ENCODE assay signal across 9 cellular contexts in genomic region chr11:118914178-118914918, GRCh38. TPM values are rescaled to one million over a fixed set of nuclear protein-coding genes. Genes with fewer than 3 reads are reported as not detected.
DNase-seq lines count a peak whose midpoint lies in the region; ATAC-seq, FAIRE-seq and TF ChIP-seq lines count a peak whose summit lies in the region.
"Had no signal": no experiment of that assay in that cellular context is flagged by ENCODE, and none has a peak within 500 bp of the region (broad histone marks: within the 10 kb centered on the region; RNA-seq: fewer than 3 reads in every experiment).

No MANE protein-coding gene starts in this region.

- H3K79me2 ChIP-seq in H1 (ENCODE audit: control insufficient read depth in 1 of 2, insufficient read depth in 2 of 2, low read length in 2 of 2) (peaks cover 0 to 74% of the 10 kb centered on the region in 2 experiments; a peak in 3 of 4 replicates), osteoblast (ENCODE audit: insufficient read depth, low read length) (peaks cover 85% of the 10 kb centered on the region)

- H3K4me2 ChIP-seq in H1 (ENCODE audit: insufficient read depth in 1 of 2, low read depth in 2 of 2, low read length in 2 of 2) (peak overlapping the region; percentile 31 to 92; a peak in 3 of 4 replicates), osteoblast (ENCODE audit: insufficient read depth, low read length) (peak overlapping the region; percentile 38)

- H2AK5ac ChIP-seq in H1 (ENCODE audit: low read depth, low read length), result peak overlapping the region; percentile 31

- H2BK5ac ChIP-seq in H1 (ENCODE audit: low read depth, low read length), result peak overlapping the region; percentile 84

- H3K23ac ChIP-seq in H1 (ENCODE audit: insufficient read length), result no peak overlapping the region

- intact Hi-C loops in heart left ventricle (cut with DNase I), result loop anchor here in 1 of 10 donors (5.0 kb wide), 1 partner anchor 188 kb away; the partner anchor contains the start of gene DPAGT1
- intact Hi-C loops in left cardiac atrium (cut with DNase I), result no loop called here
- intact Hi-C loops in activated CD4-positive, alpha-beta T cell treated with anti-CD3 and anti-CD28 coated beads, Interleukin-2, amount 10 ng/mL, durations not matched to agents 24 days and 14 days (cut with micrococcal nuclease), result loop anchor here (5.0 kb wide), 1 partner anchor 423 kb away; no protein-coding TSS in a partner anchor

- H3K4me1 Mint-ChIP-seq in activated CD4-positive, alpha-beta T cell treated with anti-CD3 and anti-CD28 coated beads, Interleukin-2, amount 10 ng/mL, durations not matched to agents 24 days and 14 days, result peaks cover 78% of the 10 kb centered on the region

- H3K4me3 ChIP-seq in heart left ventricle, result peak overlapping the region in 8 of 12 donors; percentile 7 to 48 (median 30)
- no peak overlapping the region for H3K4me3 ChIP-seq in H1 (ENCODE audit: extremely low read depth in 1 of 4, insufficient read depth in 2 of 4, low read depth in 3 of 4, low read length in 4 of 4)
- H3K4me3 ChIP-seq in osteoblast (ENCODE audit: insufficient read depth, low read length), result no peak overlapping the region

- H4K5ac ChIP-seq in H1 (ENCODE audit: insufficient read length, low read depth, low read length), result no peak overlapping the region

- H3K36me3 Mint-ChIP-seq in activated CD4-positive, alpha-beta T cell treated with anti-CD3 and anti-CD28 coated beads, Interleukin-2, amount 10 ng/mL, durations not matched to agents 24 days and 14 days (ENCODE audit: low read depth), result peaks cover 9% of the 10 kb centered on the region

- H3K4ac ChIP-seq in H1 (replicated peaks; ENCODE audit: insufficient read length, low read depth, low read length), result peak overlapping the region; percentile 91

- H3K27ac Mint-ChIP-seq in activated CD4-positive, alpha-beta T cell treated with anti-CD3 and anti-CD28 coated beads, Interleukin-2, amount 10 ng/mL, durations not matched to agents 24 days and 14 days, result peak overlapping the region; percentile 97

- H3K36me3 ChIP-seq in heart left ventricle (no peaks in the 10 kb centered on the region), H1 (ENCODE audit: control insufficient read depth in 2 of 4, insufficient read depth in 4 of 4, low read length in 3 of 4) (no peaks in the 10 kb centered on the region), osteoblast (ENCODE audit: insufficient read depth, low read length) (no peaks in the 10 kb centered on the region)

- H2AFZ ChIP-seq in H1 (ENCODE audit: low read length) (no peak overlapping the region), osteoblast (ENCODE audit: low read length) (no peak overlapping the region)

- H3K27me3 ChIP-seq in heart left ventricle, result no peaks in the 10 kb centered on the region
- H3K27me3 ChIP-seq in H1 (replicated peaks in 1 of 4; ENCODE audit: control insufficient read depth in 3 of 4, extremely low read depth in 1 of 4, insufficient read depth in 3 of 4, low read length in 3 of 4), result no peaks in the 10 kb centered on the region
- H3K27me3 ChIP-seq in osteoblast (ENCODE audit: insufficient read depth, low read length), result no peaks in the 10 kb centered on the region

- no peak overlapping the region for H3K56ac ChIP-seq in H1 (replicated peaks; ENCODE audit: insufficient read length, low read depth, low read length)

- H3K4me1 ChIP-seq in heart left ventricle (peaks cover 34 to 100% (median 99%) of the 10 kb centered on the region in 12 donors), H1 (replicated peaks in 1 of 4; ENCODE audit: control insufficient read depth in 3 of 4, insufficient read depth in 4 of 4, low read length in 3 of 4) (peaks cover 9 to 80% (median 68%) of the 10 kb centered on the region in 4 experiments), osteoblast (ENCODE audit: insufficient read depth, low read length) (peaks cover 90% of the 10 kb centered on the region)

- H3K9me3 ChIP-seq in heart left ventricle (no peaks in the 10 kb centered on the region), H1 (ENCODE audit: insufficient read depth in 2 of 2, low read depth in 1 of 2, low read length in 1 of 2) (no peaks in the 10 kb centered on the region), osteoblast (ENCODE audit: low read depth, low read length) (no peaks in the 10 kb centered on the region)

- POLR2A ChIA-PET in H1 (lab: Charles Lee; ENCODE audit: partially characterized antibody), result interaction anchor here (0.6 to 10.7 kb wide), 7 partner anchors 19 to 280 kb away, joined by 3 to 101 read pairs (median 3); partner anchors contain the start of gene DDX6

- CTCF ChIA-PET in H1 (lab: Charles Lee; ENCODE audit: partially characterized antibody), result interaction anchor here (0.6 to 2.7 kb wide), 5 partner anchors 13 to 225 kb away, joined by 3 to 12 read pairs (median 3); no protein-coding TSS in a partner anchor

- peak in 1 of 5 donors; percentile 71 for DNase-seq in heart left ventricle
- DNase-seq in left cardiac atrium, result no peak
- DNase-seq in activated CD4-positive, alpha-beta T cell treated with anti-CD3 and anti-CD28 coated beads, Interleukin-2, amount 10 ng/mL, durations not matched to agents 24 days and 14 days, result peak; percentile 90
- DNase-seq in H1 (ENCODE audit: low read depth in 1 of 2, low spot score in 2 of 2), result no peak
- DNase-seq in osteoblast (ENCODE audit: insufficient read length, low spot score, missing footprints), result peak; percentile 34
- DNase-seq in NCI-H2107 (lab: John Stamatoyannopoulos, UW), result no peak
- DNase-seq in NCI-H1105 (lab: John Stamatoyannopoulos, UW), result no peak

- H3K27ac ChIP-seq in heart left ventricle, result peak overlapping the region; percentile 69 to 100 (median 95)
- peak overlapping the region; percentile 66 for H3K27ac ChIP-seq in H1 (ENCODE audit: low read depth, low read length)
- H3K27ac ChIP-seq in osteoblast (ENCODE audit: low read depth, low read length), result peak overlapping the region; percentile 64

- H3K9ac ChIP-seq in H1 (replicated peaks in 1 of 4; ENCODE audit: extremely low read depth in 1 of 4, low read depth in 3 of 4, low read length in 3 of 4), result no peak overlapping the region

- no peaks in the 10 kb centered on the region for H3K9me3 Mint-ChIP-seq in activated CD4-positive, alpha-beta T cell treated with anti-CD3 and anti-CD28 coated beads, Interleukin-2, amount 10 ng/mL, durations not matched to agents 24 days and 14 days

- H2BK20ac ChIP-seq in H1 (ENCODE audit: low read length), result peak overlapping the region; percentile 93; the same call in 1 of the 2 replicates

- H3K27me3 Mint-ChIP-seq in activated CD4-positive, alpha-beta T cell treated with anti-CD3 and anti-CD28 coated beads, Interleukin-2, amount 10 ng/mL, durations not matched to agents 24 days and 14 days, result no peaks in the 10 kb centered on the region

- no peak for TF ChIP-seq RAD21 in H1 (IDR thresholded peaks at IDR 0.05 in 1 of 2, conservative IDR thresholded peaks at IDR 0.05 in 1 of 2; ENCODE audit: low read depth in 2 of 2, low read length in 2 of 2)

- peaks cover 9% of the 10 kb centered on the region for H3K79me1 ChIP-seq in H1 (ENCODE audit: low read depth, low read length)

- peak overlapping the region; percentile 88; the same call in 1 of the 2 replicates for H2BK15ac ChIP-seq in H1 (ENCODE audit: low read length)

- peak overlapping the region; percentile 11; the same call in 1 of the 2 replicates for H4K8ac ChIP-seq in H1 (ENCODE audit: extremely low read depth, insufficient read depth, low read length)

- peak overlapping the region; percentile 88 for H4K91ac ChIP-seq in H1 (replicated peaks; ENCODE audit: insufficient read length, low read length)

- no peak for FAIRE-seq in H1 (lab: Jason Lieb, UNC)

- TF ChIP-seq POLR2A in heart left ventricle (IDR thresholded peaks at IDR 0.05) (no peak), H1 (IDR thresholded peaks at IDR 0.05; ENCODE audit: control extremely low read depth in 1 of 2, low read depth in 2 of 2, low read length in 2 of 2) (0 out of 3 replicates have a peak, but pooled peaks of 1 of the 2 experiments have one; percentile 23)

- peak overlapping the region; percentile 72 for H3K4me3 Mint-ChIP-seq in activated CD4-positive, alpha-beta T cell treated with anti-CD3 and anti-CD28 coated beads, Interleukin-2, amount 10 ng/mL, durations not matched to agents 24 days and 14 days

- H4K20me1 ChIP-seq in H1 (replicated peaks in 1 of 2; ENCODE audit: control insufficient read depth in 1 of 2, insufficient read depth in 2 of 2, low read length in 2 of 2) (peaks cover 0 to 2% of the 10 kb centered on the region in 2 experiments), osteoblast (ENCODE audit: insufficient read depth, low read length) (peaks cover 4% of the 10 kb centered on the region)

- H3K18ac ChIP-seq in H1 (ENCODE audit: extremely low read depth, low read length), result peak overlapping the region; percentile 91

- H2BK12ac ChIP-seq in H1 (ENCODE audit: low read depth, low read length), result peak overlapping the region; percentile 99

- H3K23me2 ChIP-seq in H1 (ENCODE audit: low read depth, low read length), result peaks cover 19% of the 10 kb centered on the region

- 20 to 31% (median 24%) methylated on average over 9 to 15 of the region's 15 CpGs for WGBS in heart left ventricle, 4 donors
- WGBS in H1 (ENCODE audit: extremely low coverage in 1 of 2, insufficient coverage in 1 of 2, insufficient read length in 1 of 2, insufficient replicate concordance in 2 of 2, low coverage in 1 of 2, low lambda C conversion rate in 2 of 2, missing lambda C conversion rate in 1 of 2), 2 experiments, result 59% methylated on average over 15 of the region's 15 CpGs; no CpG with 5 or more reads in 1 of the 2 experiments

- ATAC-seq in heart left ventricle (no peak), left cardiac atrium (no peak), GM21717 (IDR thresholded peaks at IDR 0.05; ENCODE audit: unreplicated experiment) (no peak)

- no peak overlapping the region for H2BK120ac ChIP-seq in H1 (replicated peaks; ENCODE audit: low read depth, low read length)

- no peak for TF ChIP-seq EP300 in H1 (IDR thresholded peaks at IDR 0.05; ENCODE audit: borderline replicate concordance in 1 of 2, low read depth in 2 of 2, low read length in 2 of 2)

- no peak for TF ChIP-seq CTCF in heart left ventricle (IDR thresholded peaks at IDR 0.05)
- no peak for TF ChIP-seq CTCF in H1 (IDR thresholded peaks at IDR 0.05; ENCODE audit: control extremely low read depth in 1 of 3, insufficient read depth in 1 of 3, low read depth in 1 of 3, low read length in 3 of 3)
- TF ChIP-seq CTCF in osteoblast (IDR thresholded peaks at IDR 0.05; ENCODE audit: extremely low read depth, low read depth, low read length), result no peak

- no peak overlapping the region for H3K14ac ChIP-seq in H1 (ENCODE audit: insufficient read length)

RNA-seq across cellular contexts. Expression of gene BCL9L, which starts 11.4 kb away (rescaled TPM):
- total RNA-seq in heart left ventricle (10 to 100 TPM; 33.4 to 80.3 (median 44.3) TPM), left cardiac atrium (10 to 100 TPM; 39.8 to 41.3 TPM), osteoblast (27.9 and 28.3 TPM in 2 replicates)
- polyA plus RNA-seq in heart left ventricle (100 to 1,000 TPM in 1 of 2 donors, 10 to 100 TPM in 1; 28.0 to 102 TPM), H1 (2011; rRNA removed) (6.2 and 15.7 TPM in 2 replicates)
- 25.1 and 28.5 TPM in 2 replicates for total RNA-seq in activated CD4-positive, alpha-beta T cell treated with anti-CD3 and anti-CD28 coated beads, Interleukin-2, amount 10 ng/mL, durations not matched to agents 24 days and 14 days
- 57.8 and 58.2 TPM in 2 replicates for total RNA-seq in H1 (2021; fragmentation: NEBNext Ultra II Directional; extraction: Animal tissue kit (Norgen Biotek cat#: 25700))
- polyA plus RNA-seq in H1 (2011; cell fraction: cytosol; rRNA removed), result 4.4 TPM
- polyA plus RNA-seq in H1 (2011; cell fraction: nucleus; rRNA removed), result 29.6 TPM
- polyA plus RNA-seq in H1 (2012, experiment 1 of 2), result 40.7 to 56.9 TPM (median 45.3 TPM) in 4 replicates
- polyA plus RNA-seq in H1 (2012, experiment 2 of 2), result 18.6 TPM
- polyA plus RNA-seq in H1 (2013, experiment 1 of 2), result 62.5 TPM
- 58.3 TPM for polyA plus RNA-seq in H1 (2013, experiment 2 of 2)
- polyA minus RNA-seq in H1 (2011; rRNA and poly(A)+ RNA removed), result 4.8 and 6.3 TPM in 2 replicates
- 31.1 TPM for polyA minus RNA-seq in H1 (2011; cell fraction: cytosol; rRNA and poly(A)+ RNA removed)
- polyA minus RNA-seq in H1 (2011; cell fraction: nucleus; rRNA and poly(A)+ RNA removed), result 20.6 TPM

RNA-seq across cellular contexts. Expression of gene CXCR5, which starts 30.7 kb away (rescaled TPM):
- total RNA-seq in heart left ventricle, result under 1 TPM in 1 of 9 donors, not detected in 8; 0.11 TPM
- polyA plus RNA-seq in heart left ventricle, result under 1 TPM; 0.25 to 0.27 TPM
- not detected for total RNA-seq in left cardiac atrium
- 6.1 and 6.4 TPM in 2 replicates for total RNA-seq in activated CD4-positive, alpha-beta T cell treated with anti-CD3 and anti-CD28 coated beads, Interleukin-2, amount 10 ng/mL, durations not matched to agents 24 days and 14 days
- not detected in 2 replicates for total RNA-seq in H1 (2021; fragmentation: NEBNext Ultra II Directional; extraction: Animal tissue kit (Norgen Biotek cat#: 25700))
- not detected in 2 replicates for polyA plus RNA-seq in H1 (2011; rRNA removed)
- not detected for polyA plus RNA-seq in H1 (2011; cell fraction: cytosol; rRNA removed)
- not detected for polyA plus RNA-seq in H1 (2011; cell fraction: nucleus; rRNA removed)
- polyA plus RNA-seq in H1 (2012, experiment 1 of 2), result not detected in 4 replicates
- polyA plus RNA-seq in H1 (2012, experiment 2 of 2), result not detected
- not detected for polyA plus RNA-seq in H1 (2013, experiment 1 of 2)
- not detected for polyA plus RNA-seq in H1 (2013, experiment 2 of 2)
- not detected in 2 replicates for polyA minus RNA-seq in H1 (2011; rRNA and poly(A)+ RNA removed)
- not detected for polyA minus RNA-seq in H1 (2011; cell fraction: cytosol; rRNA and poly(A)+ RNA removed)
- not detected for polyA minus RNA-seq in H1 (2011; cell fraction: nucleus; rRNA and poly(A)+ RNA removed)
- not detected in 2 replicates for total RNA-seq in osteoblast
- total RNA-seq: dermis microvascular lymphatic vessel endothelial cell had no signal

RNA-seq across cellular contexts. Expression of gene UPK2, which starts 41.8 kb away (rescaled TPM):
- total RNA-seq in heart left ventricle (not detected), left cardiac atrium (not detected), osteoblast (not detected in 2 replicates)
- polyA plus RNA-seq in heart left ventricle (not detected), H1 (2011; rRNA removed) (0.76 and 1.8 TPM in 2 replicates)
- total RNA-seq in activated CD4-positive, alpha-beta T cell treated with anti-CD3 and anti-CD28 coated beads, Interleukin-2, amount 10 ng/mL, durations not matched to agents 24 days and 14 days, result not detected in 2 replicates
- not detected in 2 replicates for total RNA-seq in H1 (2021; fragmentation: NEBNext Ultra II Directional; extraction: Animal tissue kit (Norgen Biotek cat#: 25700))
- 0.34 TPM for polyA plus RNA-seq in H1 (2011; cell fraction: cytosol; rRNA removed)
- 0.43 TPM for polyA plus RNA-seq in H1 (2011; cell fraction: nucleus; rRNA removed)
- 0.36 to 0.88 TPM (median 0.56 TPM) in 4 replicates for polyA plus RNA-seq in H1 (2012, experiment 1 of 2)
- 0.21 TPM for polyA plus RNA-seq in H1 (2012, experiment 2 of 2)
- polyA plus RNA-seq in H1 (2013, experiment 1 of 2), result 0.65 TPM
- 0.37 TPM for polyA plus RNA-seq in H1 (2013, experiment 2 of 2)
- not detected in 2 replicates for polyA minus RNA-seq in H1 (2011; rRNA and poly(A)+ RNA removed)
- polyA minus RNA-seq in H1 (2011; cell fraction: cytosol; rRNA and poly(A)+ RNA removed), result not detected
- not detected for polyA minus RNA-seq in H1 (2011; cell fraction: nucleus; rRNA and poly(A)+ RNA removed)
- total RNA-seq: dermis microvascular lymphatic vessel endothelial cell had no signal

RNA-seq across cellular contexts. Expression of gene FOXR1, which starts 57.2 kb away (rescaled TPM):
- total RNA-seq in heart left ventricle, result not detected
- polyA plus RNA-seq in heart left ventricle, result not detected
- total RNA-seq in left cardiac atrium, result not detected
- not detected in 2 replicates for total RNA-seq in activated CD4-positive, alpha-beta T cell treated with anti-CD3 and anti-CD28 coated beads, Interleukin-2, amount 10 ng/mL, durations not matched to agents 24 days and 14 days
- total RNA-seq in H1 (2021; fragmentation: NEBNext Ultra II Directional; extraction: Animal tissue kit (Norgen Biotek cat#: 25700)), result not detected in 2 replicates
- not detected in 2 replicates for polyA plus RNA-seq in H1 (2011; rRNA removed)
- not detected for polyA plus RNA-seq in H1 (2011; cell fraction: cytosol; rRNA removed)
- polyA plus RNA-seq in H1 (2011; cell fraction: nucleus; rRNA removed), result not detected
- not detected in 4 replicates for polyA plus RNA-seq in H1 (2012, experiment 1 of 2)
- polyA plus RNA-seq in H1 (2012, experiment 2 of 2), result not detected
- not detected for polyA plus RNA-seq in H1 (2013, experiment 1 of 2)
- not detected for polyA plus RNA-seq in H1 (2013, experiment 2 of 2)
- polyA minus RNA-seq in H1 (2011; rRNA and poly(A)+ RNA removed), result not detected in 2 replicates
- not detected for polyA minus RNA-seq in H1 (2011; cell fraction: cytosol; rRNA and poly(A)+ RNA removed)
- polyA minus RNA-seq in H1 (2011; cell fraction: nucleus; rRNA and poly(A)+ RNA removed), result not detected
- not detected in 2 replicates for total RNA-seq in osteoblast
- total RNA-seq: dermis microvascular lymphatic vessel endothelial cell had no signal

Comparison
In these comparisons a context has a peak if more than half of its experiments do, and no peak if none do; other contexts are left out.
1. DNase-seq: peak in activated CD4-positive, alpha-beta T cell treated with anti-CD3 and anti-CD28 coated beads, Interleukin-2, amount 10 ng/mL, durations not matched to agents 24 days and 14 days (single experiment) and osteoblast (single experiment); none in left cardiac atrium (single experiment), H1 (0 of 2), NCI-H2107 (single experiment) and NCI-H1105 (single experiment).
2. H3K4me3 ChIP-seq: peak in heart left ventricle (8 of 12); none in H1 (0 of 4) and osteoblast (single experiment).
3. Peak in every context shown above with its lines, with median percentiles within 50 percentile points of each other: H3K27ac ChIP-seq.